Comparison of ENCODE assay signal across 1 cellular context in the genomic region with DNA sequence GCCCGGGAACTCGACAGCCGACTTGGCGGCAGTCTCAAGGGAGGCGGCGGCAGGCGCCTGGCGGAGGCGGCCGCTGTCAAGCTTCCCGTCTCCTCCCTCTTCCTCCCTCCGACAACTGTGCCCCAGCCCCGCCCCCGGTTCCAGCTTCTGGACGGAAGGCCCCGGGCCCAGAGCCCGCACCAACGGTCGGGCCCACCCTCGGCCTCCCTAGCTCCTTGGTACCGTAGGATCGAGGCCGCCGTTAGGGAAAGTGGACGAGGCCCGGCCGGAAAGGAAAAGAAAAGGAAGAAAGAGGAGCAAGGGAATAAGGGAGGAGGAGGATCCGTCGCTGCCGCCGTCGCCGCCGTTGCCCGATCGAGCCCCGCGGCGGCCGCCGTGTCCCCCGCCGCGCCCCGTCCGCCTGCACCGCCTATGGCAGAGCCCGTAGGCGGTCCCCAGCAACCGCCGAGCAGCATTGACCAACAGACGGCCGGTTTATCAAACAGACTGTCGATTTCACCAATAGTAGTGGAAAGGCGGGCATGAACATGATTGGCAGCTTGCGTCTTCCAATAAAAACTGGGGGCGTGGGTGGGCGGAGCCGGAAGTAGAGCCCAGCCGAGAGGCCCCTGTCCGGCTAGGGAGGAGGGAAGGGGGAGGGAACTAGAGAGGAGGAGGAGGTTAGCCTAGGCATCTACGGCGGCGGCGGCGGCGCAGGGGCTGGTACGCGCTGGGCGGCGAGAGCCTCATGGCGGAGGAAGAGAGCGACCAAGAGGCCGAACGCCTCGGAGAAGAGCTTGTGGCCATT.
TF ChIP-seq lines count a peak whose summit lies in the region.

A gene with protein sequence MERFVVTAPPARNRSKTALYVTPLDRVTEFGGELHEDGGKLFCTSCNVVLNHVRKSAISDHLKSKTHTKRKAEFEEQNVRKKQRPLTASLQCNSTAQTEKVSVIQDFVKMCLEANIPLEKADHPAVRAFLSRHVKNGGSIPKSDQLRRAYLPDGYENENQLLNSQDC (minus strand): TSS at position 413 of the 787 bp plus-strand sequence. CDS start 3,029 bp downstream, outside the sequence.
A gene (plus strand): TSS at position 663 of the 787 bp plus-strand sequence. CDS start 65 bp downstream, at position 728.

TF ChIP-seq in HepG2, 621 proteins besides CTCF, POLR2A, EP300 and RAD21 (continued from another document and continues in another):
- TF ChIP-seq, protein P1, sequence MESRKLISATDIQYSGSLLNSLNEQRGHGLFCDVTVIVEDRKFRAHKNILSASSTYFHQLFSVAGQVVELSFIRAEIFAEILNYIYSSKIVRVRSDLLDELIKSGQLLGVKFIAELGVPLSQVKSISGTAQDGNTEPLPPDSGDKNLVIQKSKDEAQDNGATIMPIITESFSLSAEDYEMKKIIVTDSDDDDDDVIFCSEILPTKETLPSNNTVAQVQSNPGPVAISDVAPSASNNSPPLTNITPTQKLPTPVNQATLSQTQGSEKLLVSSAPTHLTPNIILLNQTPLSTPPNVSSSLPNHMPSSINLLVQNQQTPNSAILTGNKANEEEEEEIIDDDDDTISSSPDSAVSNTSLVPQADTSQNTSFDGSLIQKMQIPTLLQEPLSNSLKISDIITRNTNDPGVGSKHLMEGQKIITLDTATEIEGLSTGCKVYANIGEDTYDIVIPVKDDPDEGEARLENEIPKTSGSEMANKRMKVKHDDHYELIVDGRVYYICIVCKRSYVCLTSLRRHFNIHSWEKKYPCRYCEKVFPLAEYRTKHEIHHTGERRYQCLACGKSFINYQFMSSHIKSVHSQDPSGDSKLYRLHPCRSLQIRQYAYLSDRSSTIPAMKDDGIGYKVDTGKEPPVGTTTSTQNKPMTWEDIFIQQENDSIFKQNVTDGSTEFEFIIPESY (CRISPR knock-in tag; IDR thresholded peaks at IDR 0.05) = no peak
- TF ChIP-seq ZSCAN31 (CRISPR knock-in tag; IDR thresholded peaks at IDR 0.05; ENCODE audit: low read depth) = peak; percentile 91
- TF ChIP-seq ZNF317 (CRISPR knock-in tag; IDR thresholded peaks at IDR 0.05) = no peak
- TF ChIP-seq, protein P2, sequence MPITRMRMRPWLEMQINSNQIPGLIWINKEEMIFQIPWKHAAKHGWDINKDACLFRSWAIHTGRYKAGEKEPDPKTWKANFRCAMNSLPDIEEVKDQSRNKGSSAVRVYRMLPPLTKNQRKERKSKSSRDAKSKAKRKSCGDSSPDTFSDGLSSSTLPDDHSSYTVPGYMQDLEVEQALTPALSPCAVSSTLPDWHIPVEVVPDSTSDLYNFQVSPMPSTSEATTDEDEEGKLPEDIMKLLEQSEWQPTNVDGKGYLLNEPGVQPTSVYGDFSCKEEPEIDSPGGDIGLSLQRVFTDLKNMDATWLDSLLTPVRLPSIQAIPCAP (CRISPR knock-in tag; IDR thresholded peaks at IDR 0.05; ENCODE audit: low read depth) = no peak
- no peak for TF ChIP-seq ZFYVE20 (CRISPR knock-in tag; IDR thresholded peaks at IDR 0.05; ENCODE audit: borderline replicate concordance, low read depth)
- TF ChIP-seq EZH2 (conservative IDR thresholded peaks at IDR 0.05; ENCODE audit: low read depth, low read length) = no peak
- no peak for TF ChIP-seq STAT5B (CRISPR knock-in tag; IDR thresholded peaks at IDR 0.05)
- no peak for TF ChIP-seq RAD51 (IDR thresholded peaks at IDR 0.05; ENCODE audit: borderline replicate concordance)
- no peak for TF ChIP-seq GFI1 (CRISPR knock-in tag; IDR thresholded peaks at IDR 0.05; ENCODE audit: borderline replicate concordance)
- TF ChIP-seq IRF2 (CRISPR knock-in tag; IDR thresholded peaks at IDR 0.05) = no peak
- 0 out of 2 replicates have a peak, but pooled peaks have one; percentile 18 for TF ChIP-seq EED (CRISPR knock-in tag; IDR thresholded peaks at IDR 0.05)
- TF ChIP-seq, protein P3, sequence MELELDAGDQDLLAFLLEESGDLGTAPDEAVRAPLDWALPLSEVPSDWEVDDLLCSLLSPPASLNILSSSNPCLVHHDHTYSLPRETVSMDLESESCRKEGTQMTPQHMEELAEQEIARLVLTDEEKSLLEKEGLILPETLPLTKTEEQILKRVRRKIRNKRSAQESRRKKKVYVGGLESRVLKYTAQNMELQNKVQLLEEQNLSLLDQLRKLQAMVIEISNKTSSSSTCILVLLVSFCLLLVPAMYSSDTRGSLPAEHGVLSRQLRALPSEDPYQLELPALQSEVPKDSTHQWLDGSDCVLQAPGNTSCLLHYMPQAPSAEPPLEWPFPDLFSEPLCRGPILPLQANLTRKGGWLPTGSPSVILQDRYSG (CRISPR knock-in tag; IDR thresholded peaks at IDR 0.05) = peak; percentile 73; the same call in 1 of the 2 replicates
- TF ChIP-seq ZNF782 (CRISPR knock-in tag; IDR thresholded peaks at IDR 0.05; ENCODE audit: borderline replicate concordance) = no peak
- TF ChIP-seq ZNF292 (CRISPR knock-in tag; IDR thresholded peaks at IDR 0.05; ENCODE audit: borderline replicate concordance, low read depth) = peak; percentile 44; the same call in 1 of the 2 replicates
- peak; percentile 47; the same call in 1 of the 2 replicates for TF ChIP-seq NR2C2 (CRISPR knock-in tag; IDR thresholded peaks at IDR 0.05; ENCODE audit: borderline replicate concordance)
- peak; percentile 27; the same call in 1 of the 2 replicates for TF ChIP-seq NRL (CRISPR knock-in tag; IDR thresholded peaks at IDR 0.05; ENCODE audit: borderline replicate concordance)
- TF ChIP-seq GATAD1 (CRISPR knock-in tag; IDR thresholded peaks at IDR 0.05) = peak; percentile 38; the same call in 1 of the 2 replicates
- TF ChIP-seq SAP130 (CRISPR knock-in tag; IDR thresholded peaks at IDR 0.05; ENCODE audit: low read depth) = peak; percentile 67; the same call in 1 of the 2 replicates
- TF ChIP-seq ZNF224 (CRISPR knock-in tag; IDR thresholded peaks at IDR 0.05) = no peak
- peak; percentile 26; the same call in 1 of the 2 replicates for TF ChIP-seq ZNF329 (CRISPR knock-in tag; IDR thresholded peaks at IDR 0.05; ENCODE audit: low read depth)
- TF ChIP-seq ZNF788 (CRISPR knock-in tag; IDR thresholded peaks at IDR 0.05; ENCODE audit: borderline replicate concordance) = 0 out of 2 replicates have a peak, but pooled peaks have one; percentile 33
- TF ChIP-seq SPEN (CRISPR knock-in tag; IDR thresholded peaks at IDR 0.05; ENCODE audit: low read depth) = peak; percentile 87
- TF ChIP-seq MIER2 (CRISPR knock-in tag; IDR thresholded peaks at IDR 0.05) = no peak
- TF ChIP-seq, protein P4, sequence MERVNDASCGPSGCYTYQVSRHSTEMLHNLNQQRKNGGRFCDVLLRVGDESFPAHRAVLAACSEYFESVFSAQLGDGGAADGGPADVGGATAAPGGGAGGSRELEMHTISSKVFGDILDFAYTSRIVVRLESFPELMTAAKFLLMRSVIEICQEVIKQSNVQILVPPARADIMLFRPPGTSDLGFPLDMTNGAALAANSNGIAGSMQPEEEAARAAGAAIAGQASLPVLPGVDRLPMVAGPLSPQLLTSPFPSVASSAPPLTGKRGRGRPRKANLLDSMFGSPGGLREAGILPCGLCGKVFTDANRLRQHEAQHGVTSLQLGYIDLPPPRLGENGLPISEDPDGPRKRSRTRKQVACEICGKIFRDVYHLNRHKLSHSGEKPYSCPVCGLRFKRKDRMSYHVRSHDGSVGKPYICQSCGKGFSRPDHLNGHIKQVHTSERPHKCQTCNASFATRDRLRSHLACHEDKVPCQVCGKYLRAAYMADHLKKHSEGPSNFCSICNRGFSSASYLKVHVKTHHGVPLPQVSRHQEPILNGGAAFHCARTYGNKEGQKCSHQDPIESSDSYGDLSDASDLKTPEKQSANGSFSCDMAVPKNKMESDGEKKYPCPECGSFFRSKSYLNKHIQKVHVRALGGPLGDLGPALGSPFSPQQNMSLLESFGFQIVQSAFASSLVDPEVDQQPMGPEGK (CRISPR knock-in tag; IDR thresholded peaks at IDR 0.05) = 0 out of 2 replicates have a peak, but pooled peaks have one; percentile 29
- TF ChIP-seq, protein P5, sequence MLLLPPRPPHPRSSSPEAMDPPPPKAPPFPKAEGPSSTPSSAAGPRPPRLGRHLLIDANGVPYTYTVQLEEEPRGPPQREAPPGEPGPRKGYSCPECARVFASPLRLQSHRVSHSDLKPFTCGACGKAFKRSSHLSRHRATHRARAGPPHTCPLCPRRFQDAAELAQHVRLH (CRISPR knock-in tag; IDR thresholded peaks at IDR 0.05; ENCODE audit: borderline replicate concordance, low read depth) = no peak
- TF ChIP-seq ZNF614 (CRISPR knock-in tag; IDR thresholded peaks at IDR 0.05; ENCODE audit: borderline replicate concordance) = no peak
- TF ChIP-seq, protein P6, sequence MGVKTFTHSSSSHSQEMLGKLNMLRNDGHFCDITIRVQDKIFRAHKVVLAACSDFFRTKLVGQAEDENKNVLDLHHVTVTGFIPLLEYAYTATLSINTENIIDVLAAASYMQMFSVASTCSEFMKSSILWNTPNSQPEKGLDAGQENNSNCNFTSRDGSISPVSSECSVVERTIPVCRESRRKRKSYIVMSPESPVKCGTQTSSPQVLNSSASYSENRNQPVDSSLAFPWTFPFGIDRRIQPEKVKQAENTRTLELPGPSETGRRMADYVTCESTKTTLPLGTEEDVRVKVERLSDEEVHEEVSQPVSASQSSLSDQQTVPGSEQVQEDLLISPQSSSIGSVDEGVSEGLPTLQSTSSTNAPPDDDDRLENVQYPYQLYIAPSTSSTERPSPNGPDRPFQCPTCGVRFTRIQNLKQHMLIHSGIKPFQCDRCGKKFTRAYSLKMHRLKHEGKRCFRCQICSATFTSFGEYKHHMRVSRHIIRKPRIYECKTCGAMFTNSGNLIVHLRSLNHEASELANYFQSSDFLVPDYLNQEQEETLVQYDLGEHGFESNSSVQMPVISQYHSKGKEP (CRISPR knock-in tag; IDR thresholded peaks at IDR 0.05) = no peak
- peak; percentile 78; the same call in 1 of the 2 replicates for TF ChIP-seq NAIF1 (CRISPR knock-in tag; IDR thresholded peaks at IDR 0.05; ENCODE audit: borderline replicate concordance)
- no peak for TF ChIP-seq MIER3 (CRISPR knock-in tag; IDR thresholded peaks at IDR 0.05; ENCODE audit: borderline replicate concordance)
- TF ChIP-seq ZNF383 (CRISPR knock-in tag; IDR thresholded peaks at IDR 0.05; ENCODE audit: borderline replicate concordance) = no peak
- TF ChIP-seq, protein P7, sequence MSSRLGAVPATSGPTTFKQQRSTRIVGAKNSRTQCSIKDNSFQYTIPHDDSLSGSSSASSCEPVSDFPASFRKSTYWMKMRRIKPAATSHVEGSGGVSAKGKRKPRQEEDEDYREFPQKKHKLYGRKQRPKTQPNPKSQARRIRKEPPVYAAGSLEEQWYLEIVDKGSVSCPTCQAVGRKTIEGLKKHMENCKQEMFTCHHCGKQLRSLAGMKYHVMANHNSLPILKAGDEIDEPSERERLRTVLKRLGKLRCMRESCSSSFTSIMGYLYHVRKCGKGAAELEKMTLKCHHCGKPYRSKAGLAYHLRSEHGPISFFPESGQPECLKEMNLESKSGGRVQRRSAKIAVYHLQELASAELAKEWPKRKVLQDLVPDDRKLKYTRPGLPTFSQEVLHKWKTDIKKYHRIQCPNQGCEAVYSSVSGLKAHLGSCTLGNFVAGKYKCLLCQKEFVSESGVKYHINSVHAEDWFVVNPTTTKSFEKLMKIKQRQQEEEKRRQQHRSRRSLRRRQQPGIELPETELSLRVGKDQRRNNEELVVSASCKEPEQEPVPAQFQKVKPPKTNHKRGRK (CRISPR knock-in tag; IDR thresholded peaks at IDR 0.05) = no peak
- TF ChIP-seq, protein P8, sequence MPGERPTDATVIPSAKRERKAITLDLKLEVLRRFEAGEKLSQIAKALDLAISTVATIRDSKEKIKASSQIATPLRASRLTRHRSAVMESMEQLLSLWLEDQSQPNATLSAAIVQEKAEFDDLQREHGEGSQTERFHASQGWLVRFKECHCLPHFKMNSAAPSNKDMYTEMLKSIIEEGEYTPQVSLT (CRISPR knock-in tag; IDR thresholded peaks at IDR 0.05; ENCODE audit: borderline replicate concordance, low read depth) = no peak
- TF ChIP-seq ZNF331 (CRISPR knock-in tag; IDR thresholded peaks at IDR 0.05) = no peak
- TF ChIP-seq ZKSCAN8 (CRISPR knock-in tag; IDR thresholded peaks at IDR 0.05; ENCODE audit: borderline replicate concordance) = no peak
- TF ChIP-seq, protein P9, sequence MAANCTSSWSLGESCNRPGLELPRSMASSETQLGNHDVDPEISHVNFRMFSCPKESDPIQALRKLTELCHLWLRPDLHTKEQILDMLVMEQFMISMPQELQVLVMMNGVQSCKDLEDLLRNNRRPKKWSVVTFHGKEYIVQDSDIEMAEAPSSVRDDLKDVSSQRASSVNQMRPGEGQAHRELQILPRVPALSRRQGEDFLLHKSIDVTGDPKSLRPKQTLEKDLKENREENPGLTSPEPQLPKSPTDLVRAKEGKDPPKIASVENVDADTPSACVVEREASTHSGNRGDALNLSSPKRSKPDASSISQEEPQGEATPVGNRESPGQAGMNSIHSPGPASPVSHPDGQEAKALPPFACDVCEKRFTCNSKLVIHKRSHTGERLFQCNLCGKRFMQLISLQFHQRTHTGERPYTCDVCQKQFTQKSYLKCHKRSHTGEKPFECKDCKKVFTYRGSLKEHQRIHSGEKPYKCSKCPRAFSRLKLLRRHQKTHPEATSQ (CRISPR knock-in tag; IDR thresholded peaks at IDR 0.05; ENCODE audit: borderline replicate concordance) = no peak; the same call in 1 of the 2 replicates
- no peak for TF ChIP-seq SRF (IDR thresholded peaks at IDR 0.05; ENCODE audit: low read depth, low read length)
- TF ChIP-seq, protein P10, sequence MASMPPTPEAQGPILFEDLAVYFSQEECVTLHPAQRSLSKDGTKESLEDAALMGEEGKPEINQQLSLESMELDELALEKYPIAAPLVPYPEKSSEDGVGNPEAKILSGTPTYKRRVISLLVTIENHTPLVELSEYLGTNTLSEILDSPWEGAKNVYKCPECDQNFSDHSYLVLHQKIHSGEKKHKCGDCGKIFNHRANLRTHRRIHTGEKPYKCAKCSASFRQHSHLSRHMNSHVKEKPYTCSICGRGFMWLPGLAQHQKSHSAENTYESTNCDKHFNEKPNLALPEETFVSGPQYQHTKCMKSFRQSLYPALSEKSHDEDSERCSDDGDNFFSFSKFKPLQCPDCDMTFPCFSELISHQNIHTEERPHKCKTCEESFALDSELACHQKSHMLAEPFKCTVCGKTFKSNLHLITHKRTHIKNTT (CRISPR knock-in tag; IDR thresholded peaks at IDR 0.05) = no peak
- TF ChIP-seq, protein P11, sequence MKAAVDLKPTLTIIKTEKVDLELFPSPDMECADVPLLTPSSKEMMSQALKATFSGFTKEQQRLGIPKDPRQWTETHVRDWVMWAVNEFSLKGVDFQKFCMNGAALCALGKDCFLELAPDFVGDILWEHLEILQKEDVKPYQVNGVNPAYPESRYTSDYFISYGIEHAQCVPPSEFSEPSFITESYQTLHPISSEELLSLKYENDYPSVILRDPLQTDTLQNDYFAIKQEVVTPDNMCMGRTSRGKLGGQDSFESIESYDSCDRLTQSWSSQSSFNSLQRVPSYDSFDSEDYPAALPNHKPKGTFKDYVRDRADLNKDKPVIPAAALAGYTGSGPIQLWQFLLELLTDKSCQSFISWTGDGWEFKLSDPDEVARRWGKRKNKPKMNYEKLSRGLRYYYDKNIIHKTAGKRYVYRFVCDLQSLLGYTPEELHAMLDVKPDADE (CRISPR knock-in tag; IDR thresholded peaks at IDR 0.05) = peak; percentile 63; the same call in 1 of the 2 replicates
- TF ChIP-seq GZF1 (CRISPR knock-in tag; IDR thresholded peaks at IDR 0.05) = no peak; the same call in 1 of the 2 replicates
- TF ChIP-seq ZNF274 (CRISPR knock-in tag; IDR thresholded peaks at IDR 0.05) = peak; percentile 7; the same call in 1 of the 2 replicates
- TF ChIP-seq EHMT2 (IDR thresholded peaks at IDR 0.05; ENCODE audit: borderline replicate concordance, low read depth, low read length) = no peak
- TF ChIP-seq CCDC6 (CRISPR knock-in tag; IDR thresholded peaks at IDR 0.05) = no peak
- no peak for TF ChIP-seq KDM1A (CRISPR knock-in tag; IDR thresholded peaks at IDR 0.05)
